In genomic region chr11:121907379-121907778, GRCh38 we compare ENCODE assay signal across 34 cellular contexts.
"Had no signal": no experiment of that assay in that cellular context is flagged by ENCODE, and none has a peak within 500 bp of the region (broad histone marks: within the 10 kb centered on the region; RNA-seq: fewer than 3 reads in every experiment).

No MANE protein-coding gene starts in this region.

- ATAC-seq: activated CD8-positive, alpha-beta memory T cell treated with anti-CD3 and anti-CD28 coated beads, Interleukin-2, amount 10 ng/mL, durations not matched to agents 7 days and 5 days; activated CD8-positive, alpha-beta T cell treated with anti-CD3 and anti-CD28 coated beads for 36 hours; activated naive CD8-positive, alpha-beta T cell treated with anti-CD3 and anti-CD28 coated beads, Interleukin-2, amount 50 U/mL, for 24 hours had no signal

- H3K4me3 Mint-ChIP-seq: activated B cell treated with CpG ODN at 0.5 μM for 24 hours; activated CD4-positive, alpha-beta memory T cell treated with anti-CD3 and anti-CD28 coated beads for 36 hours; activated CD4-positive, alpha-beta T cell treated with anti-CD3 and anti-CD28 coated beads, Interleukin-2, amount 10 ng/mL, durations not matched to agents 24 days and 14 days; activated CD8-positive, alpha-beta memory T cell treated with anti-CD3 and anti-CD28 coated beads, Interleukin-2, amount 10 ng/mL, durations not matched to agents 7 days and 5 days; activated CD8-positive, alpha-beta T cell treated with anti-CD3 and anti-CD28 coated beads for 36 hours; activated naive CD4-positive, alpha-beta T cell treated with anti-CD3 and anti-CD28 coated beads, Interleukin-2, amount 10 ng/mL, durations not matched to agents 7 days and 5 days; activated naive CD4-positive, alpha-beta T cell treated with anti-CD3 and anti-CD28 coated beads, Interleukin-2, amount 50 U/mL, for 24 hours; activated naive CD8-positive, alpha-beta T cell; activated naive CD8-positive, alpha-beta T cell treated with anti-CD3 and anti-CD28 coated beads, Interleukin-2, amount 10 ng/mL, durations not matched to agents 7 days and 5 days; activated naive CD8-positive, alpha-beta T cell treated with anti-CD3 and anti-CD28 coated beads, Interleukin-2, amount 50 U/mL, for 24 hours; activated T-cell treated with anti-CD3 and anti-CD28 coated beads, Interleukin-2, amount 50 U/mL, for 24 hours; brain; central memory CD8-positive, alpha-beta T cell; T-helper 1 cell treated with Interleukin-12 subunit alpha and Interleukin-12 subunit beta and Interleukin-4 antibody, amounts not matched to agents 30 μg/mL and 1 μg/mL, for 36 hours; T-helper 2 cell treated with Interferon-gamma antibody and Interleukin-4, amounts not matched to agents 5 μg/mL and 100 μg/mL, for 36 hours had no signal

- DNase-seq: activated B cell treated with CpG ODN at 0.5 μM for 24 hours; activated CD4-positive, alpha-beta memory T cell treated with anti-CD3 and anti-CD28 coated beads for 36 hours; activated CD4-positive, alpha-beta T cell treated with anti-CD3 and anti-CD28 coated beads for 4 hours; activated CD4-positive, alpha-beta T cell treated with anti-CD3 and anti-CD28 coated beads, Interleukin-2, amount 10 ng/mL, durations not matched to agents 24 days and 14 days; activated CD4-positive, alpha-beta T cell treated with anti-CD3 and anti-CD28 coated beads, Interleukin-2, amount 50 U/mL, for 1 hour; activated CD4-positive, alpha-beta T cell treated with anti-CD3 and anti-CD28 coated beads, Interleukin-2, amount 50 U/mL, for 4 hours; activated CD4-positive, CD25-positive, alpha-beta regulatory T cell treated with anti-CD3 and anti-CD28 coated beads, Interleukin-2, amount 50 U/mL, for 72 hours; activated CD8-positive, alpha-beta memory T cell treated with anti-CD3 and anti-CD28 coated beads for 24 hours; activated CD8-positive, alpha-beta memory T cell treated with anti-CD3 and anti-CD28 coated beads, Interleukin-2, amount 10 ng/mL, durations not matched to agents 7 days and 5 days; activated CD8-positive, alpha-beta memory T cell treated with anti-CD3 and anti-CD28 coated beads, Interleukin-2, amount 50 U/mL, for 48 hours; activated CD8-positive, alpha-beta T cell treated with anti-CD3 and anti-CD28 coated beads for 36 hours; activated effector memory CD4-positive, alpha-beta T cell treated with Interleukin-2 at 50 U/mL for 16 hours; activated gamma-delta T cell; activated naive CD4-positive, alpha-beta T cell treated with anti-CD3 and anti-CD28 coated beads, Interleukin-2, amount 10 ng/mL, durations not matched to agents 7 days and 5 days; activated naive CD4-positive, alpha-beta T cell treated with Interleukin-2 at 50 U/mL for 16 hours; activated naive CD8-positive, alpha-beta T cell treated with anti-CD3 and anti-CD28 coated beads, Interleukin-2, amount 10 ng/mL, durations not matched to agents 7 days and 5 days; activated naive CD8-positive, alpha-beta T cell treated with anti-CD3 and anti-CD28 coated beads, Interleukin-2, amount 50 U/mL, for 24 hours; activated T-cell treated with anti-CD3 and anti-CD28 coated beads, Interleukin-2, amount 50 U/mL, for 24 hours; activated T-cell treated with anti-CD3 and anti-CD28 coated beads, Interleukin-2, amount 50 U/mL, for 48 hours; amygdala; anterior cingulate cortex; caudate nucleus; T-helper 1 cell; T-helper 2 cell; T-helper 9 cell had no signal

- H3K9me3 Mint-ChIP-seq: activated B cell treated with CpG ODN at 0.5 μM for 24 hours; activated CD4-positive, alpha-beta memory T cell treated with anti-CD3 and anti-CD28 coated beads for 36 hours; activated CD4-positive, alpha-beta T cell treated with anti-CD3 and anti-CD28 coated beads, Interleukin-2, amount 10 ng/mL, durations not matched to agents 24 days and 14 days; activated CD8-positive, alpha-beta T cell treated with anti-CD3 and anti-CD28 coated beads for 36 hours; activated naive CD4-positive, alpha-beta T cell treated with anti-CD3 and anti-CD28 coated beads, Interleukin-2, amount 50 U/mL, for 24 hours; activated T-helper 2 cell treated with anti-CD3 and anti-CD28 coated beads, Interferon-gamma antibody, Interleukin-2, Interleukin-4, amounts not matched to agents 10 μg/mL and 5 μg/mL and 100 μg/mL, durations not matched to agents 14 hours and 24 hours and 36 hours; T-helper 1 cell treated with Interleukin-12 subunit alpha and Interleukin-12 subunit beta and Interleukin-4 antibody, amounts not matched to agents 30 μg/mL and 1 μg/mL, for 36 hours; T-helper 2 cell treated with Interferon-gamma antibody and Interleukin-4, amounts not matched to agents 5 μg/mL and 100 μg/mL, for 36 hours had no signal

- H3K27ac Mint-ChIP-seq: activated B cell treated with CpG ODN at 0.5 μM for 24 hours; activated CD4-positive, alpha-beta memory T cell treated with anti-CD3 and anti-CD28 coated beads for 36 hours; activated CD4-positive, alpha-beta T cell treated with anti-CD3 and anti-CD28 coated beads, Interleukin-2, amount 10 ng/mL, durations not matched to agents 24 days and 14 days; activated CD8-positive, alpha-beta memory T cell treated with anti-CD3 and anti-CD28 coated beads, Interleukin-2, amount 10 ng/mL, durations not matched to agents 7 days and 5 days; activated CD8-positive, alpha-beta T cell treated with anti-CD3 and anti-CD28 coated beads for 36 hours; activated naive CD4-positive, alpha-beta T cell treated with anti-CD3 and anti-CD28 coated beads, Interleukin-2, amount 10 ng/mL, durations not matched to agents 7 days and 5 days; activated naive CD4-positive, alpha-beta T cell treated with anti-CD3 and anti-CD28 coated beads, Interleukin-2, amount 50 U/mL, for 24 hours; activated naive CD8-positive, alpha-beta T cell; activated naive CD8-positive, alpha-beta T cell treated with anti-CD3 and anti-CD28 coated beads, Interleukin-2, amount 10 ng/mL, durations not matched to agents 7 days and 5 days; activated naive CD8-positive, alpha-beta T cell treated with anti-CD3 and anti-CD28 coated beads, Interleukin-2, amount 50 U/mL, for 24 hours; activated T-cell treated with anti-CD3 and anti-CD28 coated beads, Interleukin-2, amount 50 U/mL, for 24 hours; activated T-helper 2 cell treated with anti-CD3 and anti-CD28 coated beads, Interferon-gamma antibody, Interleukin-2, Interleukin-4, amounts not matched to agents 10 μg/mL and 5 μg/mL and 100 μg/mL, durations not matched to agents 14 hours and 24 hours and 36 hours; brain; T-helper 1 cell treated with Interleukin-12 subunit alpha and Interleukin-12 subunit beta and Interleukin-4 antibody, amounts not matched to agents 30 μg/mL and 1 μg/mL, for 36 hours; T-helper 2 cell treated with Interferon-gamma antibody and Interleukin-4, amounts not matched to agents 5 μg/mL and 100 μg/mL, for 36 hours had no signal

- FAIRE-seq: bronchial epithelial cell, TTC549 had no signal

- H3K4me1 Mint-ChIP-seq: activated CD4-positive, alpha-beta T cell treated with anti-CD3 and anti-CD28 coated beads, Interleukin-2, amount 10 ng/mL, durations not matched to agents 24 days and 14 days; activated naive CD4-positive, alpha-beta T cell treated with anti-CD3 and anti-CD28 coated beads, Interleukin-2, amount 50 U/mL, for 24 hours had no signal

- H3K27me3 Mint-ChIP-seq: activated B cell treated with CpG ODN at 0.5 μM for 24 hours; activated CD4-positive, alpha-beta memory T cell treated with anti-CD3 and anti-CD28 coated beads for 36 hours; activated CD4-positive, alpha-beta T cell treated with anti-CD3 and anti-CD28 coated beads, Interleukin-2, amount 10 ng/mL, durations not matched to agents 24 days and 14 days; activated CD8-positive, alpha-beta memory T cell treated with anti-CD3 and anti-CD28 coated beads, Interleukin-2, amount 10 ng/mL, durations not matched to agents 7 days and 5 days; activated naive CD4-positive, alpha-beta T cell treated with anti-CD3 and anti-CD28 coated beads, Interleukin-2, amount 10 ng/mL, durations not matched to agents 7 days and 5 days had no signal

- H3K36me3 Mint-ChIP-seq: activated CD4-positive, alpha-beta memory T cell treated with anti-CD3 and anti-CD28 coated beads for 36 hours; activated CD8-positive, alpha-beta memory T cell treated with anti-CD3 and anti-CD28 coated beads, Interleukin-2, amount 10 ng/mL, durations not matched to agents 7 days and 5 days; activated naive CD4-positive, alpha-beta T cell treated with anti-CD3 and anti-CD28 coated beads, Interleukin-2, amount 10 ng/mL, durations not matched to agents 7 days and 5 days; activated naive CD4-positive, alpha-beta T cell treated with anti-CD3 and anti-CD28 coated beads, Interleukin-2, amount 50 U/mL, for 24 hours; activated naive CD8-positive, alpha-beta T cell; activated naive CD8-positive, alpha-beta T cell treated with anti-CD3 and anti-CD28 coated beads, Interleukin-2, amount 10 ng/mL, durations not matched to agents 7 days and 5 days; brain had no signal
